Comparison of ENCODE assay signal across 8 cellular contexts in genomic region chr19:48634424-48635262, GRCh38. TPM values are rescaled to one million over a fixed set of nuclear protein-coding genes. Genes with fewer than 3 reads are reported as not detected.
DNase-seq lines count a peak whose midpoint lies in the region; ATAC-seq and TF ChIP-seq lines count a peak whose summit lies in the region.

No MANE protein-coding gene starts in this region.

- peak overlapping the region; percentile 94 for H3K27ac Mint-ChIP-seq in activated CD4-positive, alpha-beta T cell treated with anti-CD3 and anti-CD28 coated beads for 36 hours

- POLR2A ChIA-PET in activated CD4-positive, alpha-beta T cell treated with anti-CD3 and anti-CD28 coated beads for 36 hours (lab: Charles Lee) = interaction anchor here (0.6 to 1.6 kb wide), 5 partner anchors 11 to 24 kb away, joined by 3 to 7 read pairs (median 4); partner anchors contain the start of genes CA11, RPL18 and SPHK2

- TF ChIP-seq POLR2A in GM10847 (IDR thresholded peaks at IDR 0.05; ENCODE audit: extremely low read depth, insufficient read length) = peak; percentile 37

- H3K27me3 Mint-ChIP-seq in activated CD4-positive, alpha-beta T cell treated with anti-CD3 and anti-CD28 coated beads for 36 hours = no peaks in the 10 kb centered on the region

- peaks cover 13% of the 10 kb centered on the region for H3K36me3 Mint-ChIP-seq in activated CD4-positive, alpha-beta T cell treated with anti-CD3 and anti-CD28 coated beads for 36 hours (ENCODE audit: low read depth)

- no peaks in the 10 kb centered on the region for H3K9me3 Mint-ChIP-seq in activated CD4-positive, alpha-beta T cell treated with anti-CD3 and anti-CD28 coated beads for 36 hours (ENCODE audit: low read depth)

- ATAC-seq in HG03280 (IDR thresholded peaks at IDR 0.05; ENCODE audit: unreplicated experiment) (peak; percentile 34), GM19463 (IDR thresholded peaks at IDR 0.05; ENCODE audit: unreplicated experiment) (no peak)
- peak; percentile 43 for ATAC-seq in activated CD4-positive, alpha-beta T cell treated with anti-CD3 and anti-CD28 coated beads for 36 hours

- peaks cover 57% of the 10 kb centered on the region for H3K4me1 Mint-ChIP-seq in activated CD4-positive, alpha-beta T cell treated with anti-CD3 and anti-CD28 coated beads for 36 hours

- intact Hi-C loops in activated CD4-positive, alpha-beta T cell treated with anti-CD3 and anti-CD28 coated beads for 36 hours (cut with DNase I, micrococcal nuclease) = loop anchor here (1.0 to 10.0 kb wide), 12 partner anchors 10 to 1520 kb away; partner anchors contain the start of genes FTL (in 2 of the 2), RPL18 (in 2 of the 2), SPHK2 (in 2 of the 2) and ALDH16A1 (in 1 of the 2)

- DNase-seq in NCI-H510A treated with DMSO at 0.1 percent for 48 hours (lab: John Stamatoyannopoulos, UW) = peak; percentile 92
- DNase-seq in activated CD4-positive, alpha-beta T cell treated with anti-CD3 and anti-CD28 coated beads for 36 hours = peak; percentile 97
- peak; percentile 97 for DNase-seq in cerebellum (ENCODE audit: low spot score)
- peak; percentile 77 for DNase-seq in kidney glomerular epithelial cell (lab: John Stamatoyannopoulos, UW)
- DNase-seq in stimulated activated CD4-positive, alpha-beta T cell treated with anti-CD3 and anti-CD28 coated beads, Interleukin-15, amount 100 ng/mL, for 24 hours = peak; percentile 97

- peak overlapping the region; percentile 74 for H3K4me3 Mint-ChIP-seq in activated CD4-positive, alpha-beta T cell treated with anti-CD3 and anti-CD28 coated beads for 36 hours

- CTCF ChIA-PET in activated CD4-positive, alpha-beta T cell treated with anti-CD3 and anti-CD28 coated beads for 36 hours (lab: Charles Lee) = interaction anchor here (0.5 to 2.2 kb wide), 7 partner anchors 10 to 225 kb away, joined by 3 to 6 read pairs (median 3); partner anchors contain the start of gene CA11

RNA-seq across cellular contexts. Expression of gene DBP, which starts 2.5 kb away (rescaled TPM):
- total RNA-seq in activated CD4-positive, alpha-beta T cell treated with anti-CD3 and anti-CD28 coated beads for 36 hours = 10 to 100 TPM in 1 of 2 experiments, 1 to 10 TPM in 1; 8.3 to 12.4 TPM
- 3.2 TPM for total RNA-seq in cerebellum

RNA-seq across cellular contexts. Expression of gene CA11, which starts 11.3 kb away (rescaled TPM):
- 10 to 100 TPM; 11.5 to 18.0 TPM for total RNA-seq in activated CD4-positive, alpha-beta T cell treated with anti-CD3 and anti-CD28 coated beads for 36 hours
- 13.6 TPM for total RNA-seq in cerebellum

RNA-seq across cellular contexts. Expression of gene SPHK2, which starts 15.3 kb away (rescaled TPM):
- 10 to 100 TPM; 27.0 TPM for total RNA-seq in activated CD4-positive, alpha-beta T cell treated with anti-CD3 and anti-CD28 coated beads for 36 hours
- 9.8 TPM for total RNA-seq in cerebellum

RNA-seq across cellular contexts. Expression of gene RPL18, which starts 15.7 kb away (rescaled TPM):
- total RNA-seq in activated CD4-positive, alpha-beta T cell treated with anti-CD3 and anti-CD28 coated beads for 36 hours = 1,000 to 10,000 TPM; 2,026 to 2,191 TPM
- 670 TPM for total RNA-seq in cerebellum

RNA-seq across cellular contexts. Expression of gene FAM83E, which starts 19.8 kb away (rescaled TPM):
- 1 to 10 TPM; 1.5 to 4.1 TPM for total RNA-seq in activated CD4-positive, alpha-beta T cell treated with anti-CD3 and anti-CD28 coated beads for 36 hours
- total RNA-seq in cerebellum = not detected
